In genomic region chr7:16986775-16987174, GRCh38 we compare ENCODE assay signal across 18 cellular contexts.
"Had no signal": no experiment of that assay in that cellular context is flagged by ENCODE, and none has a peak within 500 bp of the region (broad histone marks: within the 10 kb centered on the region; RNA-seq: fewer than 3 reads in every experiment).

No MANE protein-coding gene starts in this region.

- H3K36me3 Mint-ChIP-seq: immature natural killer cell, naive B cell, type B pancreatic cell had no signal

- DNase-seq: effector memory CD4-positive, alpha-beta T cell; gastrocnemius medialis; immature natural killer cell; left ventricle myocardium inferior; mesenchymal stem cell; midbrain; naive B cell; occipital lobe; pancreas; right cardiac atrium; small intestine; stimulated activated CD4-positive, alpha-beta T cell treated with anti-CD3 and anti-CD28 coated beads, Interleukin-12 subunit alpha, Interleukin-12 subunit beta, amount 100 ng/mL, for 4 hours; stimulated activated naive CD4-positive, alpha-beta T cell treated with Interleukin-2 at 50 U/mL for 16 hours; thyroid gland had no signal

- H3K9me3 Mint-ChIP-seq: immature natural killer cell, naive B cell, nephron had no signal

- H3K27ac Mint-ChIP-seq: immature natural killer cell, naive B cell, nephron, progenitor cell of endocrine pancreas, type B pancreatic cell had no signal

- H3K27me3 Mint-ChIP-seq: type B pancreatic cell had no signal

- ATAC-seq: esophagus mucosa, gastrocnemius medialis, pancreas, right cardiac atrium had no signal

- H3K4me3 Mint-ChIP-seq: immature natural killer cell, naive B cell, nephron, type B pancreatic cell had no signal
